Comparison of ENCODE assay signal across 8 cellular contexts in the genomic region with DNA sequence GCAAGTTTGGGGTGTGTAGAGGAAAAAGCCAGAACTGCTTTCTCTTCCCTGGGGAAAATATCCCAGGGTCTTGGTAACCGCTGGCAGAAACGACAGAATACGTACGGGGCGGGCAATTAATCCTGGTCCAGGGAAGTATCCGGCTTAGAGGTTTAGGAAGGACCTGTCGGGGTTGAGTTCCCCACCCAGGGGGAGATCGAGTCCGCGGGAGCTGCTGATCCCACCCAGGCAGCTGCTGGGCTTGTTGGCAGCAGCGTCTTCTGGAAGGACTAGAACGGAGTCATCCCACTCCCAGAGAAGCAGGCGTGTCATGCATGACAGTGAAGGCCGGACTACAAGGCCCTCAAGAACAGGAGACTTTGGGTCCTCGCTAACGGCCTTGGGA. TPM values are rescaled to one million over a fixed set of nuclear protein-coding genes. Genes with fewer than 3 reads are reported as not detected.
DNase-seq lines count a peak whose midpoint lies in the region; ATAC-seq and TF ChIP-seq lines count a peak whose summit lies in the region.
"Not testable (repeated sequence)": the region's sequence is repeated elsewhere in the genome, so short reads cannot be mapped to it uniquely, and the experiment has no call there.

No MANE protein-coding gene starts in this region.

- TF ChIP-seq POLR2A in GM18505 (IDR thresholded peaks at IDR 0.05; ENCODE audit: borderline replicate concordance, extremely low read depth, insufficient read depth, insufficient read length) = not testable (repeated sequence)

- not testable (repeated sequence) for H3K27me3 Mint-ChIP-seq in T-helper 17 cell; stimulated activated memory B cell treated with anti-CD40 and anti-IgM and Interleukin-4, amounts not matched to agents 10 μg/mL and 1 μg/mL and 100 μg/mL, for 72 hours

- H3K9me3 ChIP-seq in T-helper 17 cell (ENCODE audit: control insufficient read depth, low read length, poor library complexity, severe bottlenecking) = not testable (repeated sequence)

- not testable (repeated sequence) for DNase-seq in T-helper 17 cell, foreskin keratinocyte

- H3K4me1 Mint-ChIP-seq in T-helper 17 cell = not testable (repeated sequence)
- H3K4me1 Mint-ChIP-seq in stimulated activated memory B cell treated with anti-CD40 and anti-IgM and Interleukin-4, amounts not matched to agents 10 μg/mL and 1 μg/mL and 100 μg/mL, for 72 hours = peaks cover 11% of the 10 kb centered on the region

- H3K36me3 Mint-ChIP-seq in T-helper 17 cell (ENCODE audit: low read depth); stimulated activated memory B cell treated with anti-CD40 and anti-IgM and Interleukin-4, amounts not matched to agents 10 μg/mL and 1 μg/mL and 100 μg/mL, for 72 hours: not testable (repeated sequence)

- H3K4me3 Mint-ChIP-seq in T-helper 17 cell; stimulated activated memory B cell treated with anti-CD40 and anti-IgM and Interleukin-4, amounts not matched to agents 10 μg/mL and 1 μg/mL and 100 μg/mL, for 72 hours: not testable (repeated sequence)

- H3K9me3 Mint-ChIP-seq in stimulated activated memory B cell treated with anti-CD40 and anti-IgM and Interleukin-4, amounts not matched to agents 10 μg/mL and 1 μg/mL and 100 μg/mL, for 72 hours = not testable (repeated sequence)

- peak overlapping the region; percentile 87 for H3K27ac Mint-ChIP-seq in T-helper 17 cell
- peak overlapping the region; percentile 68 for H3K27ac Mint-ChIP-seq in stimulated activated memory B cell treated with anti-CD40 and anti-IgM and Interleukin-4, amounts not matched to agents 10 μg/mL and 1 μg/mL and 100 μg/mL, for 72 hours

- H3K4me1 ChIP-seq in foreskin keratinocyte = not testable (repeated sequence)

- TF ChIP-seq CTCF in foreskin keratinocyte (conservative IDR thresholded peaks at IDR 0.05) = not testable (repeated sequence)

- ATAC-seq in GM18505 (IDR thresholded peaks at IDR 0.05; ENCODE audit: unreplicated experiment) = peak; percentile 29
- peak; percentile 33 for ATAC-seq in GM19351 (IDR thresholded peaks at IDR 0.05; ENCODE audit: unreplicated experiment)
- peak; percentile 25 for ATAC-seq in GM21619 (IDR thresholded peaks at IDR 0.05; ENCODE audit: unreplicated experiment)
- peak; percentile 39 for ATAC-seq in HG02885 (IDR thresholded peaks at IDR 0.05; ENCODE audit: poor library complexity, unreplicated experiment)
- peak; percentile 34 for ATAC-seq in HG03342 (IDR thresholded peaks at IDR 0.05; ENCODE audit: unreplicated experiment)
- peak; percentile 27 for ATAC-seq in T-helper 17 cell
- ATAC-seq in foreskin keratinocyte = peak; percentile 76
- ATAC-seq in stimulated activated memory B cell treated with anti-CD40 and anti-IgM and Interleukin-4, amounts not matched to agents 10 μg/mL and 1 μg/mL and 100 μg/mL, for 72 hours = peak; percentile 81

- not testable (repeated sequence) for H3K27me3 ChIP-seq in foreskin keratinocyte

- not testable (repeated sequence) for H3K27ac ChIP-seq in foreskin keratinocyte

RNA-seq across cellular contexts. Expression of a gene that starts 7.6 kb away (rescaled TPM):
- total RNA-seq in T-helper 17 cell (10 to 100 TPM; 64.7 to 67.6 TPM), foreskin keratinocyte (27.6 and 29.0 TPM in 2 replicates)
- polyA plus RNA-seq in foreskin keratinocyte = 25.5 and 26.7 TPM in 2 replicates

Comparison
In these comparisons a context has a peak if more than half of its experiments do, and no peak if none do; other contexts are left out.
1. ATAC-seq: peak in every context shown above with its lines; median percentile 81 in stimulated activated memory B cell treated with anti-CD40 and anti-IgM and Interleukin-4, amounts not matched to agents 10 μg/mL and 1 μg/mL and 100 μg/mL, for 72 hours; 76 in foreskin keratinocyte; 39 in HG02885; 34 in HG03342; 33 in GM19351; 29 in GM18505; 27 in T-helper 17 cell; 25 in GM21619.